In the genomic region with DNA sequence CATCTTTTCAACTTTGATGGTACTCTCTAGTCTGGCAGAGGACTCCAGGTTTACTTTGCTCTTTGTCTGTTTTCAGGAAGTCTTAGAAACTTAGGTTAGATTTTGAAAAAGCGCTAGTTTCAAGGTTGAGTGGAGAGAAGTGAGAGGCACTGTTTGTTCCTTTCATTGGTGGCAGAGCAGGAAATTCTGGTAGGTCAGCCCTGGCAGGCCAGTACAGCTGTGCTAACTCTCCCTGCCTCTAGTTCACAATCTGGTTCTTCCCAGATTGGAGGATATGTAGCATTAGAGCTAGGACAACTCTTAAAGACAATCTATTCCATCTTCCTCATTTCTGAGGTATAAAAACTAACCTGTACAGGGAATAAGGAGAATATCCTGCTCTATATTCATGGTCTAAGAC, we compare ENCODE assay signal across 24 cellular contexts.
DNase-seq lines count a peak whose midpoint lies in the region; ATAC-seq, FAIRE-seq and TF ChIP-seq lines count a peak whose summit lies in the region.
"Had no signal": no experiment of that assay in that cellular context is flagged by ENCODE, and none has a peak within 500 bp of the region (broad histone marks: within the 10 kb centered on the region; RNA-seq: fewer than 3 reads in every experiment).

No MANE protein-coding gene starts in this region.

- H3K56ac ChIP-seq in IMR-90 (ENCODE audit: extremely low read depth, insufficient read depth, low read length), result no peak overlapping the region

- H3K4me1 ChIP-seq in IMR-90 (ENCODE audit: control insufficient read depth, insufficient read depth, low read length) (peaks cover 2% of the 10 kb centered on the region), prostate gland (replicated peaks) (peaks cover 3% of the 10 kb centered on the region)
- H3K4me1 ChIP-seq: BLaER1 treated with 17β-estradiol and CSF1 and Interleukin-3, amounts not matched to agents 10 nM and 100 nM had no signal

- dilution Hi-C loops in IMR-90 (cut with HindIII; ENCODE audit: low sequenced_read_pairs, unreplicated experiment), result no loop called here

- no peak overlapping the region for H3K27ac ChIP-seq in IMR-90 (ENCODE audit: insufficient read depth, low read length)
- H3K27ac ChIP-seq in prostate gland, result peak overlapping the region in 1 of 2 donors; percentile 53
- H3K27ac ChIP-seq: BLaER1 treated with 17β-estradiol and CSF1 and Interleukin-3, amounts not matched to agents 10 nM and 100 nM had no signal

- BruUV-seq in IMR-90 (replicated peaks; lab: Mats Ljungman, UMichigan), result no TSS peak

- TF ChIP-seq RAD21 in IMR-90 (IDR thresholded peaks at IDR 0.05; ENCODE audit: low read length), result no peak

- H3K4me3 ChIP-seq in IMR-90 (ENCODE audit: insufficient read depth, low read depth, low read length), result no peak overlapping the region
- H3K4me3 ChIP-seq in bronchial epithelial cell (ENCODE audit: low read depth, low read length), result no peak overlapping the region
- no peak overlapping the region for H3K4me3 ChIP-seq in prostate gland
- H3K4me3 ChIP-seq: BLaER1 treated with 17β-estradiol and CSF1 and Interleukin-3, amounts not matched to agents 10 nM and 100 nM had no signal

- no peak overlapping the region for H3K27ac Mint-ChIP-seq in effector memory CD8-positive, alpha-beta T cell
- H3K27ac Mint-ChIP-seq: CD8-positive, alpha-beta T cell had no signal

- POLR2A ChIA-PET in IMR-90 (lab: Charles Lee; ENCODE audit: unreplicated experiment), result no interaction called here

- no peak overlapping the region for H3K4ac ChIP-seq in IMR-90 (ENCODE audit: low read depth, low read length)

- no peak overlapping the region for H2AK5ac ChIP-seq in IMR-90 (ENCODE audit: low read depth, low read length)

- no peak for FAIRE-seq in bronchial epithelial cell (lab: Jason Lieb, UNC)
- FAIRE-seq: GM18507, HTR-8/SVneo had no signal

- H3K18ac ChIP-seq in IMR-90 (ENCODE audit: low read depth, low read length), result no peak overlapping the region

- no peak overlapping the region for H4K5ac ChIP-seq in IMR-90 (ENCODE audit: low read depth, low read length)

- H3K79me1 ChIP-seq in IMR-90 (ENCODE audit: low read depth in 1 of 2, low read length in 2 of 2), result no peaks in the 10 kb centered on the region

- H3K9me3 Mint-ChIP-seq in effector memory CD8-positive, alpha-beta T cell, result no peaks in the 10 kb centered on the region
- H3K9me3 Mint-ChIP-seq: CD8-positive, alpha-beta T cell; IgD-negative memory B cell had no signal

- H3K9me3 ChIP-seq in IMR-90 (ENCODE audit: control insufficient read depth, insufficient read depth, low read length), result no peaks in the 10 kb centered on the region
- no peaks in the 10 kb centered on the region for H3K9me3 ChIP-seq in prostate gland

- H2AK9ac ChIP-seq in IMR-90 (replicated peaks; ENCODE audit: low read depth, low read length, poor library complexity), result no peak overlapping the region

- in situ Hi-C loops in IMR-90 (cut with MboI; ENCODE audit: low sequenced_read_pairs), result no loop called here

- no peak overlapping the region for H2BK120ac ChIP-seq in IMR-90 (ENCODE audit: low read depth, low read length)

- H2BK5ac ChIP-seq in IMR-90 (ENCODE audit: low read depth, low read length, poor library complexity, severe bottlenecking), result no peak overlapping the region

- peak overlapping the region; percentile 64; the same call in 1 of the 2 replicates for H2BK20ac ChIP-seq in IMR-90 (ENCODE audit: low read depth, low read length)

- H3K27me3 ChIP-seq in IMR-90 (ENCODE audit: control insufficient read depth, insufficient read depth, low read length) (no peaks in the 10 kb centered on the region), bronchial epithelial cell (ENCODE audit: control insufficient read depth, insufficient read depth, low read length) (no peaks in the 10 kb centered on the region), prostate gland (replicated peaks; ENCODE audit: insufficient read depth) (no peaks in the 10 kb centered on the region)
- H3K27me3 ChIP-seq: BLaER1 treated with 17β-estradiol and CSF1 and Interleukin-3, amounts not matched to agents 10 nM and 100 nM had no signal

- no peaks in the 10 kb centered on the region for H3K36me3 Mint-ChIP-seq in effector memory CD8-positive, alpha-beta T cell (ENCODE audit: insufficient read depth)
- H3K36me3 Mint-ChIP-seq: CD8-positive, alpha-beta T cell; IgD-negative memory B cell had no signal

- H3K27me3 Mint-ChIP-seq in effector memory CD8-positive, alpha-beta T cell, result no peaks in the 10 kb centered on the region
- H3K27me3 Mint-ChIP-seq: IgD-negative memory B cell had no signal

- H3K4me3 Mint-ChIP-seq in effector memory CD8-positive, alpha-beta T cell, result no peak overlapping the region
- H3K4me3 Mint-ChIP-seq: CD8-positive, alpha-beta T cell had no signal

- no peaks in the 10 kb centered on the region; the same call in 1 of the 2 replicates for H3K9me1 ChIP-seq in IMR-90 (ENCODE audit: insufficient read depth, low read length)

- ATAC-seq in IMR-90 (ENCODE audit: low read depth) (no peak), HG02623 (IDR thresholded peaks at IDR 0.05; ENCODE audit: unreplicated experiment) (no peak), HG03025 (IDR thresholded peaks at IDR 0.05; ENCODE audit: low FRiP score, unreplicated experiment) (no peak)
- no peak for ATAC-seq in effector memory CD8-positive, alpha-beta T cell (replicated peaks)
- ATAC-seq: CD8-positive, alpha-beta T cell; SK-N-SH treated with all-trans-retinoic acid at 6 μM for 48 hours had no signal

- no CpG with 5 or more reads among the region's 1 CpG for WGBS in IMR-90 (ENCODE audit: extremely low coverage in 2 of 2, insufficient read length in 1 of 2), 2 experiments
- WGBS in prostate gland, result 60% methylated on average over 1 of the region's 1 CpG

- intact Hi-C loops in IMR-90 (cut with micrococcal nuclease), result no loop called here
- intact Hi-C loops in prostate gland (cut with DNase I), result no loop called here

- no peak for TF ChIP-seq POLR2A in IMR-90 (IDR thresholded peaks at IDR 0.05; ENCODE audit: low read depth, low read length)
- no peak for TF ChIP-seq POLR2A in prostate gland (IDR thresholded peaks at IDR 0.05)

- H4K91ac ChIP-seq in IMR-90 (ENCODE audit: insufficient read depth, low read depth, low read length), result peak overlapping the region; percentile 5; the same call in 1 of the 2 replicates

- no peak overlapping the region for H3K9ac ChIP-seq in IMR-90 (ENCODE audit: low read depth, low read length)
- H3K9ac ChIP-seq: BLaER1 treated with 17β-estradiol and CSF1 and Interleukin-3, amounts not matched to agents 10 nM and 100 nM had no signal

- H2BK15ac ChIP-seq in IMR-90 (ENCODE audit: low read depth, low read length), result no peak overlapping the region

- H3K14ac ChIP-seq in IMR-90 (replicated peaks; ENCODE audit: low read depth, low read length), result no peak overlapping the region

- TF ChIP-seq CTCF in IMR-90 (conservative IDR thresholded peaks at IDR 0.05; ENCODE audit: low read depth, low read length) (no peak), bronchial epithelial cell (IDR thresholded peaks at IDR 0.05; ENCODE audit: insufficient read depth, low read length, severe bottlenecking) (no peak), prostate gland (IDR thresholded peaks at IDR 0.05) (no peak)

- H4K20me1 ChIP-seq in IMR-90 (ENCODE audit: insufficient read depth, low read length), result no peaks in the 10 kb centered on the region
- H4K20me1 ChIP-seq: BLaER1 treated with 17β-estradiol and CSF1 and Interleukin-3, amounts not matched to agents 10 nM and 100 nM had no signal

- no peak overlapping the region for H2AFZ ChIP-seq in IMR-90 (replicated peaks; ENCODE audit: low read length, poor library complexity)

- H3K36me3 ChIP-seq in IMR-90 (ENCODE audit: control insufficient read depth, insufficient read depth, low read length) (0 out of 2 replicates have a peak, but pooled peaks cover 1% of the 10 kb centered on the region), bronchial epithelial cell (ENCODE audit: control insufficient read depth, insufficient read depth, low read length) (no peaks in the 10 kb centered on the region), prostate gland (no peaks in the 10 kb centered on the region)

- no peak overlapping the region for H3K23ac ChIP-seq in IMR-90 (ENCODE audit: low read depth, low read length)

- no peak overlapping the region for H3K4me2 ChIP-seq in IMR-90 (ENCODE audit: low read depth, low read length)
- H3K4me2 ChIP-seq: BLaER1 treated with 17β-estradiol and CSF1 and Interleukin-3, amounts not matched to agents 10 nM and 100 nM had no signal

- CTCF ChIA-PET in IMR-90 (lab: Yijun Ruan, JAX), result no interaction called here

- H3K4me1 Mint-ChIP-seq in effector memory CD8-positive, alpha-beta T cell (ENCODE audit: low read depth in 2 of 2), result no peaks in the 10 kb centered on the region

- DNase-seq in IMR-90 (no peak), bronchial epithelial cell (ENCODE audit: low read depth) (peak; percentile 13), prostate gland (ENCODE audit: low spot score) (peak; percentile 46), AG08395 (ENCODE audit: low spot score) (no peak)
- no peak for DNase-seq in effector memory CD8-positive, alpha-beta T cell
- DNase-seq: ACHN; CD8-positive, alpha-beta T cell; GDM1; GOT3; HCEC 1CT; MV-4-11; NCI-H1694 treated with DMSO at 0.1 percent for 48 hours; NCI-H2081 treated with DMSO at 0.1 percent for 48 hours; NCI-H2171 treated with DMSO at 0.1 percent for 48 hours; NCI-H526; OCI-M1; SHP77 had no signal

- H4K8ac ChIP-seq in IMR-90 (ENCODE audit: low read depth in 2 of 2, low read length in 2 of 2), result no peak overlapping the region

TF ChIP-seq in IMR-90, 13 proteins besides CTCF, POLR2A, EP300 and RAD21 (continues in another document):
- TF ChIP-seq CHD1 (IDR thresholded peaks at IDR 0.05; ENCODE audit: low read depth, low read length) (no peak), RFX5 (IDR thresholded peaks at IDR 0.05; ENCODE audit: low read depth, low read length) (no peak), BHLHE40 (IDR thresholded peaks at IDR 0.05; ENCODE audit: low read depth, low read length) (no peak), MXI1 (IDR thresholded peaks at IDR 0.05; ENCODE audit: borderline replicate concordance, low read depth, low read length) (no peak), MAFK (IDR thresholded peaks at IDR 0.05; ENCODE audit: low read depth, low read length) (no peak), RCOR1 (IDR thresholded peaks at IDR 0.05; ENCODE audit: insufficient replicate concordance, low read length) (no peak), MAZ (IDR thresholded peaks at IDR 0.05; ENCODE audit: borderline replicate concordance, low read depth, low read length) (no peak), NFE2L2 (IDR thresholded peaks at IDR 0.05; ENCODE audit: low read depth, low read length) (no peak)
- TF ChIP-seq, protein P1, sequence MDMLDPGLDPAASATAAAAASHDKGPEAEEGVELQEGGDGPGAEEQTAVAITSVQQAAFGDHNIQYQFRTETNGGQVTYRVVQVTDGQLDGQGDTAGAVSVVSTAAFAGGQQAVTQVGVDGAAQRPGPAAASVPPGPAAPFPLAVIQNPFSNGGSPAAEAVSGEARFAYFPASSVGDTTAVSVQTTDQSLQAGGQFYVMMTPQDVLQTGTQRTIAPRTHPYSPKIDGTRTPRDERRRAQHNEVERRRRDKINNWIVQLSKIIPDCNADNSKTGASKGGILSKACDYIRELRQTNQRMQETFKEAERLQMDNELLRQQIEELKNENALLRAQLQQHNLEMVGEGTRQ (IDR thresholded peaks at IDR 0.05; ENCODE audit: low read depth, low read length), result no peak

Comparison
In these comparisons a context has a peak if more than half of its experiments do, and no peak if none do; other contexts are left out.
1. DNase-seq: peak in bronchial epithelial cell (single experiment) and prostate gland (single experiment); none in IMR-90 (single experiment), AG08395 (single experiment) and effector memory CD8-positive, alpha-beta T cell (0 of 3).